Comparison of ENCODE assay signal across 13 cellular contexts in genomic region chr3:13149331-13150203, GRCh38.
DNase-seq lines count a peak whose midpoint lies in the region; ATAC-seq and TF ChIP-seq lines count a peak whose summit lies in the region.
"Had no signal": no experiment of that assay in that cellular context is flagged by ENCODE, and none has a peak within 500 bp of the region (broad histone marks: within the 10 kb centered on the region; RNA-seq: fewer than 3 reads in every experiment).

No MANE protein-coding gene starts in this region.

- H3K27ac ChIP-seq in CD4-positive, CD25-positive, alpha-beta regulatory T cell (ENCODE audit: insufficient read depth, low read length, poor library complexity, severe bottlenecking): no peak overlapping the region
- H3K27ac ChIP-seq: stomach had no signal

- H3K27me3 ChIP-seq in CD4-positive, CD25-positive, alpha-beta regulatory T cell (ENCODE audit: control insufficient read depth, insufficient read depth, low read length): no peaks in the 10 kb centered on the region
- H3K27me3 ChIP-seq in H7 (ENCODE audit: control insufficient read depth, insufficient read depth, low read length): no peaks in the 10 kb centered on the region

- peak overlapping the region in 3 of 4 donors; percentile 1 to 78 (median 65) for H3K4me3 Mint-ChIP-seq in CD4-positive, CD25-positive, alpha-beta regulatory T cell
- H3K4me3 Mint-ChIP-seq in activated naive CD8-positive, alpha-beta T cell treated with anti-CD3 and anti-CD28 coated beads for 36 hours: peak overlapping the region; percentile 25
- H3K4me3 Mint-ChIP-seq in natural killer cell: peak overlapping the region; percentile 71

- peak in 1 of 2 donors; percentile 47 for ATAC-seq in CD4-positive, CD25-positive, alpha-beta regulatory T cell (ENCODE audit: low read depth in 2 of 2)
- ATAC-seq in natural killer cell (peak; percentile 39 to 57 (median 52)), HG03175 (IDR thresholded peaks at IDR 0.05; ENCODE audit: unreplicated experiment) (no peak), HG02938 (IDR thresholded peaks at IDR 0.05; ENCODE audit: unreplicated experiment) (no peak), HG03342 (IDR thresholded peaks at IDR 0.05; ENCODE audit: unreplicated experiment) (no peak)
- ATAC-seq: mucosa of descending colon had no signal

- intact Hi-C loops in natural killer cell (cut with micrococcal nuclease): no loop called here

- no peaks in the 10 kb centered on the region for H3K36me3 ChIP-seq in CD4-positive, CD25-positive, alpha-beta regulatory T cell (ENCODE audit: control insufficient read depth, insufficient read depth, low read length)
- H3K36me3 ChIP-seq in H7 (replicated peaks; ENCODE audit: control insufficient read depth, insufficient read depth, low read length): no peaks in the 10 kb centered on the region
- H3K36me3 ChIP-seq: stomach had no signal

- peaks cover 0 to 4% (median 2%) of the 10 kb centered on the region in 7 donors for H3K9me3 Mint-ChIP-seq in CD4-positive, CD25-positive, alpha-beta regulatory T cell
- peaks cover 2% of the 10 kb centered on the region for H3K9me3 Mint-ChIP-seq in activated naive CD8-positive, alpha-beta T cell treated with anti-CD3 and anti-CD28 coated beads for 36 hours
- H3K9me3 Mint-ChIP-seq in natural killer cell: peaks cover 0 to under 1% of the 10 kb centered on the region in 2 donors

- DNase-seq in CD4-positive, CD25-positive, alpha-beta regulatory T cell: peak in 1 of 3 donors; percentile 28
- peak; percentile 75 for DNase-seq in H7
- DNase-seq in activated naive CD8-positive, alpha-beta T cell treated with anti-CD3 and anti-CD28 coated beads for 36 hours: no peak
- no peak for DNase-seq in natural killer cell
- DNase-seq in NCI-H187 treated with DMSO at 0.1 percent for 48 hours (lab: John Stamatoyannopoulos, UW): no peak
- DNase-seq: activated CD4-positive, alpha-beta T cell treated with anti-CD3 and anti-CD28 coated beads for 1 hour; GDM1; HCEC 1CT; mucosa of descending colon; stomach had no signal

- TF ChIP-seq CTCF in natural killer cell (IDR thresholded peaks at IDR 0.05): no peak

- no peaks in the 10 kb centered on the region for H3K27me3 Mint-ChIP-seq in CD4-positive, CD25-positive, alpha-beta regulatory T cell
- H3K27me3 Mint-ChIP-seq in activated naive CD8-positive, alpha-beta T cell treated with anti-CD3 and anti-CD28 coated beads for 36 hours: no peaks in the 10 kb centered on the region
- H3K27me3 Mint-ChIP-seq in natural killer cell (ENCODE audit: low read depth in 2 of 2): peaks cover 3% of the 10 kb centered on the region in 2 donors

- H3K9me3 ChIP-seq in CD4-positive, CD25-positive, alpha-beta regulatory T cell (ENCODE audit: control insufficient read depth in 2 of 2, low read length in 2 of 2): peaks cover 0 to 3% of the 10 kb centered on the region in 2 experiments
- H3K9me3 ChIP-seq: mucosa of descending colon had no signal

- H3K27ac Mint-ChIP-seq in CD4-positive, CD25-positive, alpha-beta regulatory T cell: peak overlapping the region in 2 of 3 donors; percentile 54 to 90
- H3K27ac Mint-ChIP-seq in activated naive CD8-positive, alpha-beta T cell treated with anti-CD3 and anti-CD28 coated beads for 36 hours: peak overlapping the region; percentile 90
- peak overlapping the region in 1 of 2 donors; percentile 76 for H3K27ac Mint-ChIP-seq in natural killer cell

- H3K4me1 ChIP-seq in CD4-positive, CD25-positive, alpha-beta regulatory T cell (ENCODE audit: control insufficient read depth, insufficient read depth, low read length, poor library complexity, severe bottlenecking): no peaks in the 10 kb centered on the region
- H3K4me1 ChIP-seq: stomach had no signal

- peaks cover 0 to 13% (median 5%) of the 10 kb centered on the region in 4 donors for H3K4me1 Mint-ChIP-seq in CD4-positive, CD25-positive, alpha-beta regulatory T cell
- H3K4me1 Mint-ChIP-seq in activated naive CD8-positive, alpha-beta T cell treated with anti-CD3 and anti-CD28 coated beads for 36 hours: peaks cover 8% of the 10 kb centered on the region
- H3K4me1 Mint-ChIP-seq in natural killer cell: peaks cover 5 to 7% of the 10 kb centered on the region in 2 donors

- peak overlapping the region; percentile 70 for H3K4me3 ChIP-seq in CD4-positive, CD25-positive, alpha-beta regulatory T cell (ENCODE audit: low read depth, low read length)
- H3K4me3 ChIP-seq in H7 (ENCODE audit: insufficient read depth, low read depth, low read length): no peak overlapping the region
- H3K4me3 ChIP-seq: mucosa of descending colon, stomach had no signal

- no peaks in the 10 kb centered on the region for H3K36me3 Mint-ChIP-seq in CD4-positive, CD25-positive, alpha-beta regulatory T cell
- H3K36me3 Mint-ChIP-seq in activated naive CD8-positive, alpha-beta T cell treated with anti-CD3 and anti-CD28 coated beads for 36 hours: no peaks in the 10 kb centered on the region
- H3K36me3 Mint-ChIP-seq in natural killer cell: peaks cover 3% of the 10 kb centered on the region

Comparison
In these comparisons a context has a peak if more than half of its experiments do, and no peak if none do; other contexts are left out.
1. ATAC-seq: peak in natural killer cell (3 of 3); none in HG03175 (single experiment), HG02938 (single experiment) and HG03342 (single experiment).
2. Peak in every context shown above with its lines, with median percentiles within 50 percentile points of each other: H3K4me3 Mint-ChIP-seq.